Comparison of ENCODE assay signal across 17 cellular contexts in the genomic region with DNA sequence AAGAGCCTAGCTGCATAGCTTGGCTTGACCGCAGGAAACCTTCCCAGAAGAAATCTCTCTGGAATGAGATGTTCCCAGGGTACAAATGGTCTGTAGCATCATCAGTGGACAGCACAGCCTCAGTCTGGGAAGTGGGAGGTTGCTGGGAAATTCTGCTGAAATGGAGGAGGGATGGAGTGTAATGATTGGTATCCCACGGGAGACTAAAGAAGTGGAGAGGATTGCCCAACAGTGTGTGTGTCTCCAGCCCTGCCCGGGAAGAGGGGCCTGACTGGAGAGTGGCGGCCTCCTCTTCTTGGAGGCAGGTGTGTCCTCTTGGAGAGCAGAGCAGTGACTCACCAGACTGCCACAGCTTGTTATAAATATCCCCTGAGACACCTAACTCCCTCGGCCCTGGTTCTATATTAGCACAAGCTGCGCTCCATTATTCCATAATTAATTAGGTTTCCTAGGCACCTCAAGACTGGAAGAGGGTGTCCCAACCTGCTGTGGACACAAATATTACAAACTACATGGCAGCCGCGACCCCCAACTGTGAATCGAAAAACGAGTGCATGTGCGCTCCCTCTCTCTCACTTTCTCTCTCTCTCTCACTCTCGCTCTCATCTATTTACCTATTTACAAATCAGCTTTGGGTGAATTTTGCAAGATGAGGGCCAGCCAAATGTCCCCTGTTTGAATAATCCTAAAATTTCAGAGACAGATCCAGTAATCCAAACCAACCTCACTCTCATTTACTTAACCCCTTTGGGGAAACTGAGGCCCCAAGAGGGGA.
DNase-seq lines count a peak whose midpoint lies in the region; ATAC-seq, FAIRE-seq and TF ChIP-seq lines count a peak whose summit lies in the region.
"Had no signal": no experiment of that assay in that cellular context is flagged by ENCODE, and none has a peak within 500 bp of the region (broad histone marks: within the 10 kb centered on the region; RNA-seq: fewer than 3 reads in every experiment).

No MANE protein-coding gene starts in this region.

- no peak for ATAC-seq in HepG2
- peak; percentile 36 for ATAC-seq in lung (ENCODE audit: insufficient read depth, low FRiP score)
- ATAC-seq in GM18907 (IDR thresholded peaks at IDR 0.05; ENCODE audit: unreplicated experiment): no peak
- ATAC-seq: activated CD8-positive, alpha-beta T cell treated with anti-CD3 and anti-CD28 coated beads, Interleukin-2, amount 10 ng/mL, durations not matched to agents 7 days and 5 days had no signal

- TF ChIP-seq CTCF in liver (IDR thresholded peaks at IDR 0.05; ENCODE audit: low read depth, low read length, missing input control): no peak
- TF ChIP-seq CTCF in HepG2 (CRISPR knock-in tag; IDR thresholded peaks at IDR 0.05): no peak
- no peak for TF ChIP-seq CTCF in chondrocyte (IDR thresholded peaks at IDR 0.05)
- no peak for TF ChIP-seq CTCF in lung (IDR thresholded peaks at IDR 0.05; ENCODE audit: control extremely low read depth, extremely low read depth)
- TF ChIP-seq CTCF in adrenal gland (IDR thresholded peaks at IDR 0.05): no peak

- no peak overlapping the region for H3K4me3 Mint-ChIP-seq in chondrocyte (ENCODE audit: unreplicated experiment)
- H3K4me3 Mint-ChIP-seq: activated CD8-positive, alpha-beta T cell treated with anti-CD3 and anti-CD28 coated beads, Interleukin-2, amount 10 ng/mL, durations not matched to agents 7 days and 5 days; activated naive CD4-positive, alpha-beta T cell treated with anti-CD3 and anti-CD28 coated beads, Interleukin-2, amount 50 U/mL, for 24 hours; dendritic cell treated with granulocyte-macrophage colony-stimulating factor and Interleukin-4, amounts not matched to agents 40 ng/mL and 50 ng/mL, for 4 days had no signal

- DNase-seq in HepG2 (ENCODE audit: low spot score): no peak
- no peak for DNase-seq in chondrocyte (ENCODE audit: low spot score)
- DNase-seq in lung (ENCODE audit: low spot score): no peak
- DNase-seq in HCEC 1CT: no peak
- DNase-seq in adrenal gland: no peak
- DNase-seq in GM19239 (ENCODE audit: insufficient read length, low spot score): no peak
- DNase-seq: activated CD8-positive, alpha-beta T cell treated with anti-CD3 and anti-CD28 coated beads, Interleukin-2, amount 10 ng/mL, durations not matched to agents 7 days and 5 days; GDM1; head of caudate nucleus; midbrain; retina; T-helper 2 cell had no signal

- BruUV-seq in HepG2 (replicated peaks; lab: Mats Ljungman, UMichigan): no TSS peak

- WGBS in liver: 49% methylated on average over 12 of the region's 12 CpGs
- 76% methylated on average over 12 of the region's 12 CpGs for WGBS in HepG2 (ENCODE audit: low lambda C conversion rate)
- 88 to 90% methylated on average over 12 of the region's 12 CpGs for WGBS in lung, 2 donors
- WGBS in adrenal gland, 4 donors: 85 to 88% (median 87%) methylated on average over 12 of the region's 12 CpGs

- H3K4me3 ChIP-seq in liver (ENCODE audit: low read depth in 1 of 3, low read length in 3 of 3) (no peak overlapping the region), HepG2 (replicated peaks in 1 of 3; ENCODE audit: insufficient read depth in 1 of 3, low read depth in 2 of 3, low read length in 3 of 3) (no peak overlapping the region), lung (no peak overlapping the region), adrenal gland (no peak overlapping the region)
- H3K4me3 ChIP-seq: tibial artery had no signal

- H3K27me3 ChIP-seq in liver (ENCODE audit: control insufficient read depth in 4 of 4, insufficient read depth in 4 of 4, low read length in 3 of 4) (no peaks in the 10 kb centered on the region), HepG2 (ENCODE audit: control insufficient read depth in 1 of 2, insufficient read depth in 2 of 2, low read length in 2 of 2) (no peaks in the 10 kb centered on the region), lung (ENCODE audit: control insufficient read depth, insufficient read depth) (no peaks in the 10 kb centered on the region), adrenal gland (no peaks in the 10 kb centered on the region)
- H3K27me3 ChIP-seq: tibial artery had no signal

- peak overlapping the region; percentile 79 to 83 for H3K27ac ChIP-seq in liver (ENCODE audit: low read depth in 1 of 2, low read length in 2 of 2)
- no peak overlapping the region for H3K27ac ChIP-seq in HepG2 (ENCODE audit: extremely low read length, insufficient read depth, low read length)
- no peak overlapping the region for H3K27ac ChIP-seq in lung (ENCODE audit: low read depth in 1 of 2, low read length in 1 of 2)
- no peak overlapping the region for H3K27ac ChIP-seq in adrenal gland
- H3K27ac ChIP-seq: tibial artery had no signal

- H3K4me1 ChIP-seq in liver (ENCODE audit: control insufficient read depth in 4 of 4, insufficient read depth in 4 of 4, low read length in 3 of 4) (peaks cover 5 to 22% (median 17%) of the 10 kb centered on the region in 4 donors), HepG2 (ENCODE audit: insufficient read depth, low read length) (peaks cover 57% of the 10 kb centered on the region), lung (ENCODE audit: control insufficient read depth in 2 of 2, insufficient read depth in 2 of 2, low read length in 2 of 2) (peaks cover 0 to 2% of the 10 kb centered on the region in 2 donors), adrenal gland (replicated peaks in 1 of 2) (no peaks in the 10 kb centered on the region)

- H3K4me1 Mint-ChIP-seq in chondrocyte (ENCODE audit: low read depth): peaks cover 47% of the 10 kb centered on the region

- FAIRE-seq in HepG2 (lab: Jason Lieb, UNC) (no peak), GM19239 (lab: Jason Lieb, UNC) (no peak)

- peak overlapping the region; percentile 60 for H3K27ac Mint-ChIP-seq in chondrocyte (ENCODE audit: unreplicated experiment)
- H3K27ac Mint-ChIP-seq: activated CD8-positive, alpha-beta T cell treated with anti-CD3 and anti-CD28 coated beads, Interleukin-2, amount 10 ng/mL, durations not matched to agents 7 days and 5 days; activated naive CD4-positive, alpha-beta T cell treated with anti-CD3 and anti-CD28 coated beads, Interleukin-2, amount 50 U/mL, for 24 hours; dendritic cell treated with granulocyte-macrophage colony-stimulating factor and Interleukin-4, amounts not matched to agents 40 ng/mL and 50 ng/mL, for 4 days had no signal

- H3K9me3 ChIP-seq in liver (ENCODE audit: control insufficient read depth in 4 of 4, low read length in 3 of 4): no peaks in the 10 kb centered on the region
- no peaks in the 10 kb centered on the region for H3K9me3 ChIP-seq in HepG2 (ENCODE audit: low read length)
- H3K9me3 ChIP-seq in lung (ENCODE audit: control insufficient read depth in 2 of 2, insufficient read depth in 1 of 2, low read length in 1 of 2): no peaks in the 10 kb centered on the region
- H3K9me3 ChIP-seq in adrenal gland (replicated peaks in 1 of 3): no peaks in the 10 kb centered on the region
- H3K9me3 ChIP-seq: tibial artery had no signal

- TF ChIP-seq RAD21 in liver (IDR thresholded peaks at IDR 0.05) (peak in 1 of 2 donors; percentile 22), HepG2 (CRISPR knock-in tag; IDR thresholded peaks at IDR 0.05) (no peak)

- no peak overlapping the region for H2AFZ ChIP-seq in HepG2 (ENCODE audit: low read length)

- peaks cover 6% of the 10 kb centered on the region for H3K9me3 Mint-ChIP-seq in chondrocyte (ENCODE audit: low read depth)
- H3K9me3 Mint-ChIP-seq: activated naive CD4-positive, alpha-beta T cell treated with anti-CD3 and anti-CD28 coated beads, Interleukin-2, amount 50 U/mL, for 24 hours; dendritic cell treated with granulocyte-macrophage colony-stimulating factor and Interleukin-4, amounts not matched to agents 40 ng/mL and 50 ng/mL, for 4 days had no signal

- CTCF ChIA-PET in HepG2 (lab: Yijun Ruan, JAX; ENCODE audit: low intra/inter-chr PET ratio, low total read pairs): no interaction called here

- POLR2A ChIA-PET in HepG2 (lab: Yijun Ruan, JAX): interaction anchor here (0.6 to 1.6 kb wide), 4 partner anchors 9 to 129 kb away, joined by 3 to 6 read pairs (median 4); a partner anchor contains a TSS

- in situ Hi-C loops in HepG2 (cut with HindIII; ENCODE audit: extremely low pct_ligation_motif_present, low pct_unique_long_range_greater_than_20kb): no loop called here

- H3K4me2 ChIP-seq in HepG2 (ENCODE audit: low read depth, low read length): no peak overlapping the region

- no peaks in the 10 kb centered on the region for H3K36me3 Mint-ChIP-seq in chondrocyte (ENCODE audit: low read depth)
- H3K36me3 Mint-ChIP-seq: activated naive CD4-positive, alpha-beta T cell treated with anti-CD3 and anti-CD28 coated beads, Interleukin-2, amount 50 U/mL, for 24 hours had no signal

- no peaks in the 10 kb centered on the region for H3K79me2 ChIP-seq in HepG2 (ENCODE audit: insufficient read depth, low read length)

- H3K36me3 ChIP-seq in liver (ENCODE audit: control insufficient read depth in 4 of 4, insufficient read depth in 3 of 4, low read depth in 1 of 4, low read length in 3 of 4): no peaks in the 10 kb centered on the region
- H3K36me3 ChIP-seq in HepG2 (replicated peaks in 1 of 2; ENCODE audit: control insufficient read depth in 1 of 2, insufficient read depth in 2 of 2, low read length in 2 of 2): no peaks in the 10 kb centered on the region
- no peaks in the 10 kb centered on the region for H3K36me3 ChIP-seq in lung (ENCODE audit: control insufficient read depth in 2 of 2, insufficient read depth in 2 of 2, low read length in 2 of 2)
- no peaks in the 10 kb centered on the region for H3K36me3 ChIP-seq in adrenal gland (replicated peaks in 1 of 2)
- H3K36me3 ChIP-seq: tibial artery had no signal

- no peaks in the 10 kb centered on the region for H4K20me1 ChIP-seq in HepG2 (ENCODE audit: insufficient read depth, low read length)

- H3K9ac ChIP-seq in liver (ENCODE audit: low read depth in 1 of 2, low read length in 2 of 2) (peak overlapping the region in 1 of 2 donors; percentile 52), HepG2 (ENCODE audit: insufficient read depth, low read depth, low read length) (no peak overlapping the region)

- TF ChIP-seq POLR2A in HepG2 (IDR thresholded peaks at IDR 0.05; ENCODE audit: insufficient read depth in 1 of 2, low read depth in 2 of 2, low read length in 2 of 2) (no peak), adrenal gland (IDR thresholded peaks at IDR 0.05) (no peak)

- intact Hi-C loops in HepG2 (cut with micrococcal nuclease; ENCODE audit: unreplicated experiment) (no loop called here), adrenal gland (cut with DNase I) (no loop called here)

- no peak for TF ChIP-seq EP300 in HepG2 (IDR thresholded peaks at IDR 0.05; ENCODE audit: low read depth in 2 of 2, low read length in 2 of 2)
- TF ChIP-seq EP300 in HepG2 (CRISPR knock-in tag; IDR thresholded peaks at IDR 0.05; ENCODE audit: borderline replicate concordance): no peak

- no peaks in the 10 kb centered on the region for H3K27me3 Mint-ChIP-seq in chondrocyte (ENCODE audit: low read depth)
- H3K27me3 Mint-ChIP-seq: activated naive CD4-positive, alpha-beta T cell treated with anti-CD3 and anti-CD28 coated beads, Interleukin-2, amount 50 U/mL, for 24 hours had no signal

Comparison
In these comparisons a context has a peak if more than half of its experiments do, and no peak if none do; other contexts are left out.
1. H3K27ac ChIP-seq: peak in liver (2 of 2); none in HepG2 (single experiment), lung (0 of 2) and adrenal gland (0 of 5).